In genomic region chr15:38377547-38378161, GRCh38 we compare ENCODE assay signal across 15 cellular contexts.
A peak's percentile ranks its signal among the peaks of the same experiment; 100 is the strongest.
DNase-seq lines count a peak whose midpoint lies in the region; ATAC-seq, FAIRE-seq and TF ChIP-seq lines count a peak whose summit lies in the region.
"Had no signal": no experiment of that assay in that cellular context is flagged by ENCODE, and none has a peak within 500 bp of the region (broad histone marks: within the 10 kb centered on the region; RNA-seq: fewer than 3 reads in every experiment).

No MANE protein-coding gene starts in this region.

- WGBS in heart right ventricle, 2 donors = 50 to 55% methylated on average over 2 of the region's 2 CpGs
- WGBS in transverse colon (ENCODE audit: low coverage in 1 of 2), 2 donors = 55 to 59% methylated on average over 1 to 2 of the region's 2 CpGs

- TF ChIP-seq POLR2A in transverse colon (IDR thresholded peaks at IDR 0.05) = no peak
- no peak for TF ChIP-seq POLR2A in GM12891 (IDR thresholded peaks at IDR 0.05; ENCODE audit: low read depth, low read length)

- in situ Hi-C loops in transverse colon (cut with MboI; ENCODE audit: low pct_ligation_motif_present in 1 of 4, low pct_unique_long_range_greater_than_20kb in 1 of 4, low sequenced_read_pairs in 3 of 4) = no loop called here

- ATAC-seq in heart right ventricle (peak; percentile 26 to 65 (median 48)), GM18502 (IDR thresholded peaks at IDR 0.05; ENCODE audit: poor library complexity, unreplicated experiment) (no peak), HG03135 (IDR thresholded peaks at IDR 0.05; ENCODE audit: unreplicated experiment) (no peak)
- ATAC-seq: K562, Panc1 had no signal

- no peak for FAIRE-seq in GM12891 (lab: Jason Lieb, UNC)
- FAIRE-seq: K562 had no signal

- H3K27me3 ChIP-seq in heart right ventricle = no peaks in the 10 kb centered on the region
- H3K27me3 ChIP-seq in neuron (ENCODE audit: insufficient read depth, low read length) = no peaks in the 10 kb centered on the region
- H3K27me3 ChIP-seq in transverse colon = no peaks in the 10 kb centered on the region
- H3K27me3 ChIP-seq: BLaER1 treated with 17β-estradiol and CSF1 and Interleukin-3, amounts not matched to agents 10 nM and 100 nM had no signal

- H3K4me3 ChIP-seq in heart right ventricle = no peak overlapping the region
- no peak overlapping the region for H3K4me3 ChIP-seq in neuron (ENCODE audit: low read length)
- no peak overlapping the region for H3K4me3 ChIP-seq in transverse colon
- H3K4me3 ChIP-seq: BLaER1 treated with 17β-estradiol and CSF1 and Interleukin-3, amounts not matched to agents 10 nM and 100 nM; K562 had no signal

- no peaks in the 10 kb centered on the region for H3K9me3 ChIP-seq in heart right ventricle
- H3K9me3 ChIP-seq in neuron (ENCODE audit: low read length) = no peaks in the 10 kb centered on the region
- no peaks in the 10 kb centered on the region for H3K9me3 ChIP-seq in transverse colon
- H3K9me3 ChIP-seq: BLaER1 treated with 17β-estradiol and CSF1 and Interleukin-3, amounts not matched to agents 10 nM and 100 nM had no signal

- H3K27ac ChIP-seq in cingulate gyrus (ENCODE audit: low read depth, low read length) (peak overlapping the region; percentile 15), heart right ventricle (peak overlapping the region; percentile 22 to 80 (median 68)), transverse colon (peak overlapping the region; percentile 24 to 62 (median 45))
- H3K27ac ChIP-seq: VCaP had no signal

- no peak for TF ChIP-seq CTCF in heart right ventricle (IDR thresholded peaks at IDR 0.05)
- no peak for TF ChIP-seq CTCF in transverse colon (IDR thresholded peaks at IDR 0.05)

- TF ChIP-seq EP300 in transverse colon (IDR thresholded peaks at IDR 0.05; ENCODE audit: low read depth) = no peak

- H3K4me1 ChIP-seq in heart right ventricle (peaks cover 4 to 54% (median 33%) of the 10 kb centered on the region in 9 donors), neuron (ENCODE audit: insufficient read depth, low read length) (peaks cover 4% of the 10 kb centered on the region), transverse colon (peaks cover 0 to 10% (median 2%) of the 10 kb centered on the region in 4 donors)

- peak overlapping the region; percentile 23 for H2AFZ ChIP-seq in neuron (ENCODE audit: low read depth, low read length)

- DNase-seq in heart right ventricle = no peak
- no peak for DNase-seq in transverse colon
- DNase-seq in HuH-7 (ENCODE audit: low spot score) = no peak
- no peak for DNase-seq in GM12891 (ENCODE audit: insufficient read length, low spot score)
- DNase-seq: activated CD8-positive, alpha-beta memory T cell treated with anti-CD3 and anti-CD28 coated beads for 24 hours; NCI-H1092; stimulated activated CD4-positive, alpha-beta T cell treated with anti-CD3 and anti-CD28 coated beads, Interleukin-15, amount 100 ng/mL, for 24 hours had no signal

- intact Hi-C loops in heart right ventricle (cut with DNase I) (loop anchor here in 1 of 10 donors (10.0 kb wide), 1 partner anchor 303 kb away; no protein-coding TSS in a partner anchor), transverse colon (cut with DNase I; ENCODE audit: low total_unique reads) (no loop called here)

- H3K36me3 ChIP-seq in heart right ventricle (no peaks in the 10 kb centered on the region), neuron (ENCODE audit: insufficient read depth, low read length) (no peaks in the 10 kb centered on the region), transverse colon (no peaks in the 10 kb centered on the region)

TF ChIP-seq in GM12891, 5 proteins besides CTCF, POLR2A, EP300 and RAD21:
- TF ChIP-seq SPI1 (IDR thresholded peaks at IDR 0.05; ENCODE audit: low read depth, low read length) (no peak), POLR2AphosphoS5 (IDR thresholded peaks at IDR 0.05; ENCODE audit: low read depth, low read length) (no peak), PAX5 (IDR thresholded peaks at IDR 0.05; ENCODE audit: insufficient read depth, low read length, severe bottlenecking) (no peak), POU2F2 (IDR thresholded peaks at IDR 0.05; ENCODE audit: low read depth, low read length) (no peak), TAF1 (IDR thresholded peaks at IDR 0.05; ENCODE audit: low read depth, low read length) (no peak)

Comparison
In these comparisons a context has a peak if more than half of its experiments do, and no peak if none do; other contexts are left out.
1. H3K27ac ChIP-seq: peak in every context shown above with its lines; median percentile 68 in heart right ventricle; 45 in transverse colon; 15 in cingulate gyrus.
2. ATAC-seq: peak in heart right ventricle (8 of 8); none in GM18502 (single experiment) and HG03135 (single experiment).